8 cellular contexts compared by ENCODE assay signal in the genomic region with DNA sequence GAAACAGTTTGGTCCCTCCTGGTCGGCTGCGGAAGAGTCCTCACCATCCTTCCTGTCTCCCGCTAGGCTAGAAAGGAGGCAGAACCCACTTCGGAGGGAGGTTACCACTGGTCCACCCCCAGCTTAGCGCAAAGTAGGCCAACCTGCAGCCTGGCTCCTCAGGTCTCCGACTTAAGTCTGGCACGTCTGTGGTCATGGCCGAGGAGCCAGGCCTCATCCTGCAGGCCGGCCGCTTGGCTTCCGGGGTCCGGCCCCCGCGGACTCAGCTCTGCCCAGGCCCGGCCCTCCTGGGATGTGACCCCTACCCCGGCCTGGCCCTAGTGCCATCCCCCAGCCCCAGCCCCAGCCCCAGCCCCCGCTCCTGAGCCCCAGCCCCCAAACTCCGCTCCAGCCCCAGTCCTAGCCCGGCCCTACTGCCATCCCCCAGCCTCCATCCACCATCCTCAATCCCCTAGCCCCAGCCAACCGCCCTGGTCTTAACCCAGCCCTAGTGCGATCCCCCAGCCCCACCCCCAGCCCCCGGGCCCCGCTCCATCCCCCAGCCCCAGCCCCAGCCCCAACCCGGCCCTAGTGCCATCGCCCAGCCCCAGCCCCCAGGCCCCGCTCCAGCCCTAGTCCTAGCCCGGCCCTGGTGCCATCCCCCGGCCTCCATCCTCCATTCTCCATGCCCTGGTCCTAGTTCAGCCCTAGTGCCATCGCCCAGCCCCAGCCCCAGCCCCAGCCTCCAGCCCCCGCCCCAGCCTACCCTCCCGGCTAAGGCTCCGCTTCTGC. TPM values are rescaled to one million over a fixed set of nuclear protein-coding genes. Genes with fewer than 3 reads are reported as not detected.
DNase-seq lines count a peak whose midpoint lies in the region; ATAC-seq and TF ChIP-seq lines count a peak whose summit lies in the region.

No MANE protein-coding gene starts in this region.

- no peaks in the 10 kb centered on the region for H3K9me3 ChIP-seq in body of pancreas

- H3K9me3 Mint-ChIP-seq in stimulated activated naive B cell treated with anti-CD40 and anti-IgM and Interleukin-4, amounts not matched to agents 10 μg/mL and 1 μg/mL and 100 μg/mL, for 72 hours, result no peaks in the 10 kb centered on the region

- H3K27me3 ChIP-seq in body of pancreas, result no peaks in the 10 kb centered on the region

- peak overlapping the region; percentile 91 to 93 for H3K4me3 Mint-ChIP-seq in stimulated activated naive B cell treated with anti-CD40 and anti-IgM and Interleukin-4, amounts not matched to agents 10 μg/mL and 1 μg/mL and 100 μg/mL, for 72 hours

- H3K4me3 ChIP-seq in NB4 (ENCODE audit: low read depth, low read length), result peak overlapping the region; percentile 83
- H3K4me3 ChIP-seq in body of pancreas, result peak overlapping the region; percentile 93 to 94

- H3K4me1 Mint-ChIP-seq in stimulated activated naive B cell treated with anti-CD40 and anti-IgM and Interleukin-4, amounts not matched to agents 10 μg/mL and 1 μg/mL and 100 μg/mL, for 72 hours, result peaks cover 9 to 12% of the 10 kb centered on the region in 2 donors

- ATAC-seq in body of pancreas, result no peak
- peak; percentile 38 to 50 for ATAC-seq in stimulated activated naive B cell treated with anti-CD40 and anti-IgM and Interleukin-4, amounts not matched to agents 10 μg/mL and 1 μg/mL and 100 μg/mL, for 72 hours (replicated peaks)
- ATAC-seq in HG03045 (IDR thresholded peaks at IDR 0.05; ENCODE audit: unreplicated experiment), result no peak

- no peaks in the 10 kb centered on the region for H3K27me3 Mint-ChIP-seq in stimulated activated naive B cell treated with anti-CD40 and anti-IgM and Interleukin-4, amounts not matched to agents 10 μg/mL and 1 μg/mL and 100 μg/mL, for 72 hours

- WGBS in body of pancreas, 2 donors, result 0 to 3% methylated on average over 3 to 24 of the region's 32 CpGs

- DNase-seq in stimulated activated CD4-positive, alpha-beta T cell treated with anti-CD3 and anti-CD28 coated beads, Interleukin-4, amount 100 ng/mL, for 24 hours, result peak; percentile 27
- DNase-seq in stimulated activated CD4-positive, alpha-beta T cell treated with anti-CD3 and anti-CD28 coated beads, Interleukin-2, amount 100 ng/mL, for 48 hours, result no peak
- peak; percentile 89 for DNase-seq in NB4 (ENCODE audit: low read depth)
- DNase-seq in body of pancreas, result peak in 1 of 4 donors; percentile 24
- peak; percentile 66 for DNase-seq in iris pigment epithelial cell (ENCODE audit: low read depth)
- DNase-seq in stimulated activated naive B cell treated with anti-CD40 and anti-IgM and Interleukin-4, amounts not matched to agents 10 μg/mL and 1 μg/mL and 100 μg/mL, for 72 hours, result no peak
- no peak for DNase-seq in NCI-H1105 treated with DMSO at 0.1 percent for 48 hours (lab: John Stamatoyannopoulos, UW)

- peaks cover 9% of the 10 kb centered on the region for H3K4me1 ChIP-seq in body of pancreas

- peaks cover 13 to 18% of the 10 kb centered on the region in 2 donors for H3K36me3 Mint-ChIP-seq in stimulated activated naive B cell treated with anti-CD40 and anti-IgM and Interleukin-4, amounts not matched to agents 10 μg/mL and 1 μg/mL and 100 μg/mL, for 72 hours

- H3K27ac Mint-ChIP-seq in stimulated activated naive B cell treated with anti-CD40 and anti-IgM and Interleukin-4, amounts not matched to agents 10 μg/mL and 1 μg/mL and 100 μg/mL, for 72 hours, result peak overlapping the region; percentile 86

- TF ChIP-seq POLR2A in NB4 (IDR thresholded peaks at IDR 0.05; ENCODE audit: extremely low read depth, insufficient read length), result peak; percentile 36
- no peak for TF ChIP-seq POLR2A in body of pancreas (IDR thresholded peaks at IDR 0.05)

- TF ChIP-seq CTCF in NB4 (IDR thresholded peaks at IDR 0.05; ENCODE audit: low read depth, low read length), result no peak
- no peak for TF ChIP-seq CTCF in body of pancreas (IDR thresholded peaks at IDR 0.05)

- intact Hi-C loops in body of pancreas (cut with DNase I), result no loop called here

- H3K36me3 ChIP-seq in body of pancreas (replicated peaks in 1 of 2; ENCODE audit: insufficient read depth in 1 of 2, low read depth in 2 of 2), result peaks cover 0 to 4% of the 10 kb centered on the region in 2 donors

- H3K27ac ChIP-seq in body of pancreas, result peak overlapping the region in 3 of 4 donors; percentile 49 to 77 (median 71)

RNA-seq across cellular contexts. Expression of a gene that starts 0.6 kb away (rescaled TPM):
- total RNA-seq in body of pancreas, result 10 to 100 TPM; 17.4 to 27.0 TPM

RNA-seq across cellular contexts. Expression of a gene that starts 11.7 kb away (rescaled TPM):
- 10 to 100 TPM; 25.1 to 48.0 TPM for total RNA-seq in body of pancreas

RNA-seq across cellular contexts. Expression of a gene that starts 11.9 kb away (rescaled TPM):
- 10 to 100 TPM; 14.5 to 23.4 TPM for total RNA-seq in body of pancreas

RNA-seq across cellular contexts. Expression of a gene that starts 20.4 kb away (rescaled TPM):
- total RNA-seq in body of pancreas, result 10 to 100 TPM in 1 of 2 donors, 1 to 10 TPM in 1; 9.6 to 19.2 TPM

Comparison
In these comparisons a context has a peak if more than half of its experiments do, and no peak if none do; other contexts are left out.
1. DNase-seq: peak in stimulated activated CD4-positive, alpha-beta T cell treated with anti-CD3 and anti-CD28 coated beads, Interleukin-4, amount 100 ng/mL, for 24 hours (single experiment), NB4 (single experiment) and iris pigment epithelial cell (single experiment); none in stimulated activated CD4-positive, alpha-beta T cell treated with anti-CD3 and anti-CD28 coated beads, Interleukin-2, amount 100 ng/mL, for 48 hours (0 of 2), stimulated activated naive B cell treated with anti-CD40 and anti-IgM and Interleukin-4, amounts not matched to agents 10 μg/mL and 1 μg/mL and 100 μg/mL, for 72 hours (single experiment) and NCI-H1105 treated with DMSO at 0.1 percent for 48 hours (single experiment).
2. ATAC-seq: peak in stimulated activated naive B cell treated with anti-CD40 and anti-IgM and Interleukin-4, amounts not matched to agents 10 μg/mL and 1 μg/mL and 100 μg/mL, for 72 hours (2 of 2); none in body of pancreas (single experiment) and HG03045 (single experiment).